26 cellular contexts compared by ENCODE assay signal in the genomic region with DNA sequence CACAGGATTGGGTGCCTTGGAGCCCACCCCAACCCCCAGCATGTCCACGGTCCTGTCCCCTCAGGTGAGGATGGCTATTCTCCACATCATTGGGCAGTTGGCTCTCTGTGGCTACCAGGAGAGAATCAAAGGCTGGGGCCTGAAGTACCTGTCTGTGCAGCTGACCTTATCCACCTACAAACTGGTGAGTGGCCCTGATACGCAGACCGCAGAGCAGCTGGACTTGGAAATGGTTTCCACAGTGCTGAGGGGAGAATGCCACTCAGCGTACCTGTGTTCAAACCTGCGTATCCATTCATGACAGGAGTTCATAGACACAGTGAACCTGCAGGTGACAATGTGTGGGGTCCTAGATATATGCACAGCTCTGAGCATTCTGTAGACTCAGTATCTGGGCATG. TPM values are rescaled to one million over a fixed set of nuclear protein-coding genes. Genes with fewer than 3 reads are reported as not detected.
"Had no signal": no experiment of that assay in that cellular context is flagged by ENCODE, and none has a peak within 500 bp of the region (broad histone marks: within the 10 kb centered on the region; RNA-seq: fewer than 3 reads in every experiment).

No MANE protein-coding gene starts in this region.

- H3K36me3 Mint-ChIP-seq: activated naive CD8-positive, alpha-beta T cell treated with anti-CD3 and anti-CD28 coated beads for 36 hours; T-cell had no signal

- H3K4me3 Mint-ChIP-seq: activated CD4-positive, alpha-beta T cell treated with anti-CD3 and anti-CD28 coated beads, Interleukin-2, amount 10 ng/mL, durations not matched to agents 7 days and 5 days; activated CD8-positive, alpha-beta T cell treated with anti-CD3 and anti-CD28 coated beads for 36 hours; activated naive CD4-positive, alpha-beta T cell treated with anti-CD3 and anti-CD28 coated beads for 36 hours; activated naive CD8-positive, alpha-beta T cell treated with anti-CD3 and anti-CD28 coated beads for 36 hours; T-cell had no signal

- H3K27me3 Mint-ChIP-seq: activated CD4-positive, alpha-beta T cell treated with anti-CD3 and anti-CD28 coated beads, Interleukin-2, amount 10 ng/mL, durations not matched to agents 7 days and 5 days had no signal

- H3K27ac Mint-ChIP-seq: activated CD4-positive, alpha-beta T cell treated with anti-CD3 and anti-CD28 coated beads, Interleukin-2, amount 10 ng/mL, durations not matched to agents 7 days and 5 days; activated CD8-positive, alpha-beta T cell treated with anti-CD3 and anti-CD28 coated beads for 36 hours; activated naive CD4-positive, alpha-beta T cell treated with anti-CD3 and anti-CD28 coated beads for 36 hours; activated naive CD8-positive, alpha-beta T cell treated with anti-CD3 and anti-CD28 coated beads for 36 hours; T-cell had no signal

- DNase-seq: activated CD4-positive, alpha-beta T cell treated with anti-CD3 and anti-CD28 coated beads, Interleukin-2, amount 10 ng/mL, durations not matched to agents 7 days and 5 days; activated CD4-positive, CD25-positive, alpha-beta regulatory T cell; activated CD8-positive, alpha-beta T cell treated with anti-CD3 and anti-CD28 coated beads for 36 hours; activated naive CD4-positive, alpha-beta T cell treated with anti-CD3 and anti-CD28 coated beads for 36 hours; activated naive CD8-positive, alpha-beta T cell treated with anti-CD3 and anti-CD28 coated beads for 36 hours; activated T-cell treated with anti-CD3 and anti-CD28 coated beads for 4 hours; brain microvascular endothelial cell; IMR-90; KG1; NCI-H1048; NCI-H146; NCI-H187 treated with DMSO at 0.1 percent for 48 hours; NCI-H226; NCI-H526; NCI-H774; NK-92 treated with Interleukin-12 subunit alpha and Interleukin-12 subunit beta, amount 100 ng/mL, for 24 hours; OCI-M1; RPMI8226 had no signal

- H3K4me1 Mint-ChIP-seq: activated CD4-positive, alpha-beta T cell treated with anti-CD3 and anti-CD28 coated beads, Interleukin-2, amount 10 ng/mL, durations not matched to agents 7 days and 5 days; activated naive CD8-positive, alpha-beta T cell treated with anti-CD3 and anti-CD28 coated beads for 36 hours; T-cell had no signal

- H3K9me3 Mint-ChIP-seq: activated CD4-positive, alpha-beta T cell treated with anti-CD3 and anti-CD28 coated beads, Interleukin-2, amount 10 ng/mL, durations not matched to agents 7 days and 5 days; activated CD8-positive, alpha-beta T cell treated with anti-CD3 and anti-CD28 coated beads for 36 hours; activated naive CD4-positive, alpha-beta T cell treated with anti-CD3 and anti-CD28 coated beads for 36 hours; activated naive CD8-positive, alpha-beta T cell treated with anti-CD3 and anti-CD28 coated beads for 36 hours had no signal

- ATAC-seq: activated CD8-positive, alpha-beta T cell treated with anti-CD3 and anti-CD28 coated beads for 36 hours; Panc1; Right ventricle myocardium inferior; T-cell had no signal

RNA-seq across cellular contexts. Expression of a gene that starts 21.6 kb away (rescaled TPM):
- total RNA-seq: activated CD4-positive, alpha-beta T cell treated with anti-CD3 and anti-CD28 coated beads, Interleukin-2, amount 10 ng/mL, durations not matched to agents 7 days and 5 days; activated CD8-positive, alpha-beta T cell treated with anti-CD3 and anti-CD28 coated beads for 36 hours; activated naive CD4-positive, alpha-beta T cell treated with anti-CD3 and anti-CD28 coated beads for 36 hours; activated naive CD8-positive, alpha-beta T cell treated with anti-CD3 and anti-CD28 coated beads for 36 hours; IMR-90; LHCN-M2; M059J; NCI-H460; Right ventricle myocardium inferior; T-cell; T-helper 2 cell treated with Interferon-gamma antibody and Interleukin-4, amounts not matched to agents 100 ng/mL and 5 ng/mL, for 36 hours had no signal

RNA-seq across cellular contexts. Expression of a gene that starts 39.6 kb away (rescaled TPM):
- total RNA-seq: activated CD4-positive, alpha-beta T cell treated with anti-CD3 and anti-CD28 coated beads, Interleukin-2, amount 10 ng/mL, durations not matched to agents 7 days and 5 days; activated CD8-positive, alpha-beta T cell treated with anti-CD3 and anti-CD28 coated beads for 36 hours; activated naive CD4-positive, alpha-beta T cell treated with anti-CD3 and anti-CD28 coated beads for 36 hours; activated naive CD8-positive, alpha-beta T cell treated with anti-CD3 and anti-CD28 coated beads for 36 hours; cardiac muscle cell; IMR-90; LHCN-M2; M059J; NCI-H460; Right ventricle myocardium inferior; T-cell; T-helper 2 cell treated with Interferon-gamma antibody and Interleukin-4, amounts not matched to agents 100 ng/mL and 5 ng/mL, for 36 hours had no signal
